14 cellular contexts compared by ENCODE assay signal in genomic region chr16:1527836-1528811, GRCh38. TPM values are rescaled to one million over a fixed set of nuclear protein-coding genes. Genes with fewer than 3 reads are reported as not detected.
A peak's percentile ranks its signal among the peaks of the same experiment; 100 is the strongest.
DNase-seq lines count a peak whose midpoint lies in the region; ATAC-seq, FAIRE-seq and TF ChIP-seq lines count a peak whose summit lies in the region.
"Had no signal": no experiment of that assay in that cellular context is flagged by ENCODE, and none has a peak within 500 bp of the region (broad histone marks: within the 10 kb centered on the region; RNA-seq: fewer than 3 reads in every experiment).

No MANE protein-coding gene starts in this region.

- H3K4me2 ChIP-seq in BLaER1 (peak overlapping the region; percentile 92), endothelial cell of umbilical vein (ENCODE audit: insufficient read depth, low read length) (no peak overlapping the region)

- ATAC-seq in naive thymus-derived CD4-positive, alpha-beta T cell: no peak
- no peak for ATAC-seq in esophagus mucosa

- DNase-seq in HUDEP-2 (lab: John Stamatoyannopoulos, UW; ENCODE audit: unreplicated experiment in 76 of 76) (peak in 70 of 76 experiments; percentile 19 to 84 (median 58)), endothelial cell of umbilical vein (ENCODE audit: low read depth, low spot score) (peak; percentile 49), NCI-H2227 (lab: John Stamatoyannopoulos, UW; ENCODE audit: unreplicated experiment) (no peak), progenitor cell of endocrine pancreas (ENCODE audit: low spot score, unreplicated experiment) (no peak)
- no peak for DNase-seq in naive thymus-derived CD4-positive, alpha-beta T cell
- DNase-seq in activated CD8-positive, alpha-beta memory T cell treated with anti-CD3 and anti-CD28 coated beads, Interleukin-2, amount 50 U/mL, for 48 hours: no peak
- DNase-seq: kidney, NCI-H524 treated with DMSO at 0.1 percent for 48 hours had no signal

- H3K27me3 Mint-ChIP-seq in naive thymus-derived CD4-positive, alpha-beta T cell: no peaks in the 10 kb centered on the region
- no peaks in the 10 kb centered on the region for H3K27me3 Mint-ChIP-seq in progenitor cell of endocrine pancreas

- peaks cover 0 to 5% (median 0%) of the 10 kb centered on the region in 5 donors for H3K36me3 Mint-ChIP-seq in naive thymus-derived CD4-positive, alpha-beta T cell
- no peaks in the 10 kb centered on the region for H3K36me3 Mint-ChIP-seq in progenitor cell of endocrine pancreas (ENCODE audit: insufficient read depth)

- dilution Hi-C loops in endothelial cell of umbilical vein (cut with MboI; ENCODE audit: extremely low pct_ligation_motif_present, low sequenced_read_pairs): no loop called here

- FAIRE-seq in endothelial cell of umbilical vein (lab: Jason Lieb, UNC): peak; percentile 4
- FAIRE-seq: colon, frontal cortex, kidney had no signal

- H3K27me3 ChIP-seq in BLaER1: peaks cover 32% of the 10 kb centered on the region
- no peaks in the 10 kb centered on the region for H3K27me3 ChIP-seq in endothelial cell of umbilical vein (ENCODE audit: control insufficient read depth in 2 of 2, insufficient read depth in 2 of 2, low read length in 2 of 2)
- no peaks in the 10 kb centered on the region for H3K27me3 ChIP-seq in naive thymus-derived CD4-positive, alpha-beta T cell (ENCODE audit: control insufficient read depth in 2 of 2, insufficient read depth in 2 of 2, low read length in 2 of 2)

- H3K4me1 Mint-ChIP-seq in naive thymus-derived CD4-positive, alpha-beta T cell: peaks cover 17 to 57% (median 33%) of the 10 kb centered on the region in 7 donors
- no peaks in the 10 kb centered on the region for H3K4me1 Mint-ChIP-seq in progenitor cell of endocrine pancreas (ENCODE audit: low read depth)

- TF ChIP-seq CTCF in endothelial cell of umbilical vein (IDR thresholded peaks at IDR 0.05; ENCODE audit: extremely low read depth in 1 of 2, insufficient read depth in 1 of 2, low read depth in 1 of 2, low read length in 2 of 2) (no peak), progenitor cell of endocrine pancreas (IDR thresholded peaks at IDR 0.05; ENCODE audit: unreplicated experiment) (no peak)

- H4K20me1 ChIP-seq in BLaER1: peaks cover 46% of the 10 kb centered on the region
- H4K20me1 ChIP-seq in endothelial cell of umbilical vein (replicated peaks; ENCODE audit: control insufficient read depth, extremely low read depth, insufficient read depth, low read length): no peaks in the 10 kb centered on the region

- intact Hi-C loops in endothelial cell of umbilical vein (cut with micrococcal nuclease): no loop called here
- intact Hi-C loops in naive thymus-derived CD4-positive, alpha-beta T cell (cut with micrococcal nuclease): loop anchor here in 1 of 2 donors (2.0 to 10.0 kb wide), 2 partner anchors 177 to 397 kb away; no protein-coding TSS in a partner anchor

- H3K4me3 Mint-ChIP-seq in naive thymus-derived CD4-positive, alpha-beta T cell: peak overlapping the region; percentile 54 to 85 (median 79)
- H3K4me3 Mint-ChIP-seq in progenitor cell of endocrine pancreas (ENCODE audit: low read depth): no peak overlapping the region

- no peak overlapping the region for H2AFZ ChIP-seq in endothelial cell of umbilical vein (ENCODE audit: low read depth, low read length)

- peaks cover 59% of the 10 kb centered on the region for H3K4me1 ChIP-seq in BLaER1
- H3K4me1 ChIP-seq in endothelial cell of umbilical vein (ENCODE audit: control insufficient read depth, extremely low read depth, insufficient read depth, low read length): peaks cover 24% of the 10 kb centered on the region
- H3K4me1 ChIP-seq in naive thymus-derived CD4-positive, alpha-beta T cell (ENCODE audit: control insufficient read depth in 2 of 2, insufficient read depth in 2 of 2, low read length in 2 of 2): peaks cover 14 to 44% of the 10 kb centered on the region in 2 donors

- H3K27ac Mint-ChIP-seq in naive thymus-derived CD4-positive, alpha-beta T cell: peak overlapping the region; percentile 38 to 92 (median 87)
- no peak overlapping the region for H3K27ac Mint-ChIP-seq in progenitor cell of endocrine pancreas

- H3K9me3 Mint-ChIP-seq in naive thymus-derived CD4-positive, alpha-beta T cell: no peaks in the 10 kb centered on the region
- no peaks in the 10 kb centered on the region for H3K9me3 Mint-ChIP-seq in progenitor cell of endocrine pancreas (ENCODE audit: low read depth)

- no peaks in the 10 kb centered on the region for H3K79me2 ChIP-seq in endothelial cell of umbilical vein (ENCODE audit: control insufficient read depth, insufficient read depth, low read length)

- no peak overlapping the region for H3K4me3 ChIP-seq in BLaER1
- H3K4me3 ChIP-seq in endothelial cell of umbilical vein (replicated peaks in 1 of 3; ENCODE audit: insufficient read depth in 1 of 3, low read depth in 1 of 3, low read length in 3 of 3): no peak overlapping the region
- H3K4me3 ChIP-seq in naive thymus-derived CD4-positive, alpha-beta T cell (ENCODE audit: low read length): no peak overlapping the region

- no peaks in the 10 kb centered on the region for H3K9me1 ChIP-seq in endothelial cell of umbilical vein (replicated peaks; ENCODE audit: control insufficient read depth, extremely low read depth, insufficient read depth, low read length)

- no peak overlapping the region for H3K9ac ChIP-seq in BLaER1
- no peak overlapping the region for H3K9ac ChIP-seq in endothelial cell of umbilical vein (replicated peaks; ENCODE audit: extremely low read depth, insufficient read depth, low read length)

- H3K36me3 ChIP-seq in BLaER1: no peaks in the 10 kb centered on the region; the same call in 1 of the 2 replicates
- no peaks in the 10 kb centered on the region for H3K36me3 ChIP-seq in endothelial cell of umbilical vein (ENCODE audit: control insufficient read depth in 2 of 2, extremely low read depth in 1 of 2, insufficient read depth in 2 of 2, low read length in 2 of 2)
- peaks cover 0 to 4% (median 0%) of the 10 kb centered on the region in 3 experiments for H3K36me3 ChIP-seq in naive thymus-derived CD4-positive, alpha-beta T cell (ENCODE audit: control insufficient read depth in 2 of 3, insufficient read depth in 3 of 3, low read length in 3 of 3)

- H3K27ac ChIP-seq in BLaER1 (no peak overlapping the region), endothelial cell of umbilical vein (ENCODE audit: insufficient read depth, low read depth, low read length) (no peak overlapping the region)
- peak overlapping the region; percentile 71 for H3K27ac ChIP-seq in naive thymus-derived CD4-positive, alpha-beta T cell (ENCODE audit: low read depth, low read length)
- H3K27ac ChIP-seq: C4-2B had no signal

- no peak for TF ChIP-seq POLR2A in endothelial cell of umbilical vein (IDR thresholded peaks at IDR 0.05; ENCODE audit: low read depth, low read length)

- H3K9me3 ChIP-seq in BLaER1 (no peaks in the 10 kb centered on the region), endothelial cell of umbilical vein (replicated peaks; ENCODE audit: control insufficient read depth, insufficient read depth, low read length) (no peaks in the 10 kb centered on the region)
- no peaks in the 10 kb centered on the region for H3K9me3 ChIP-seq in naive thymus-derived CD4-positive, alpha-beta T cell (ENCODE audit: control insufficient read depth in 2 of 3, low read length in 3 of 3)

- CTCF ChIA-PET in endothelial cell of umbilical vein (lab: Charles Lee): interaction anchor here (0.7 kb wide), 1 partner anchor 34 kb away, joined by 3 read pairs; no protein-coding TSS in a partner anchor
- CTCF ChIA-PET in naive thymus-derived CD4-positive, alpha-beta T cell (lab: Charles Lee): no interaction called here

- no TSS peak for BruUV-seq in endothelial cell of umbilical vein (replicated peaks; lab: Mats Ljungman, UMichigan)

- POLR2A ChIA-PET in endothelial cell of umbilical vein (lab: Charles Lee): no interaction called here
- POLR2A ChIA-PET in naive thymus-derived CD4-positive, alpha-beta T cell (lab: Charles Lee): interaction anchor here (0.6 to 3.0 kb wide), 6 partner anchors 8 to 229 kb away, joined by 3 to 15 read pairs (median 3); partner anchors contain the start of gene UQCC4

RNA-seq across cellular contexts. Expression of gene TMEM204, which starts 5.3 kb away (rescaled TPM):
- total RNA-seq in endothelial cell of umbilical vein (32.5 and 37.5 TPM in 2 replicates), esophagus mucosa (2.8 TPM), progenitor cell of endocrine pancreas (not detected in 2 replicates)
- polyA plus RNA-seq in endothelial cell of umbilical vein: 50.7 and 68.8 TPM in 2 replicates
- 27.0 and 28.3 TPM in 2 replicates for polyA plus RNA-seq in endothelial cell of umbilical vein (2011; cell fraction: cytosol; rRNA removed)
- 12.0 and 13.7 TPM in 2 replicates for polyA plus RNA-seq in endothelial cell of umbilical vein (2011; cell fraction: nucleus; rRNA removed)
- 11.0 and 16.4 TPM in 2 replicates for polyA plus RNA-seq in endothelial cell of umbilical vein (2012)
- 20.9 and 24.0 TPM in 2 replicates for polyA minus RNA-seq in endothelial cell of umbilical vein
- polyA minus RNA-seq in endothelial cell of umbilical vein (2011; cell fraction: cytosol; rRNA and poly(A)+ RNA removed): not detected
- polyA minus RNA-seq in endothelial cell of umbilical vein (2011; cell fraction: nucleus; rRNA and poly(A)+ RNA removed): 5.5 and 9.4 TPM in 2 replicates
- 100 to 1,000 TPM in 2 of 5 experiments, 10 to 100 TPM in 3; 26.3 to 162 (median 47.5) TPM for total RNA-seq in naive thymus-derived CD4-positive, alpha-beta T cell
- 100 to 1,000 TPM; 152 to 186 TPM for polyA plus RNA-seq in naive thymus-derived CD4-positive, alpha-beta T cell
- polyA plus RNA-seq: neural cell had no signal

RNA-seq across cellular contexts. Expression of gene TELO2, which starts 35.0 kb away (rescaled TPM):
- total RNA-seq in endothelial cell of umbilical vein (60.5 and 61.6 TPM in 2 replicates), esophagus mucosa (21.3 TPM), progenitor cell of endocrine pancreas (73.4 and 77.2 TPM in 2 replicates)
- polyA plus RNA-seq in endothelial cell of umbilical vein: 30.7 and 32.8 TPM in 2 replicates
- polyA plus RNA-seq in endothelial cell of umbilical vein (2011; cell fraction: cytosol; rRNA removed): 14.5 and 21.1 TPM in 2 replicates
- polyA plus RNA-seq in endothelial cell of umbilical vein (2011; cell fraction: nucleus; rRNA removed): 124 and 125 TPM in 2 replicates
- polyA plus RNA-seq in endothelial cell of umbilical vein (2012): 25.5 and 32.2 TPM in 2 replicates
- polyA minus RNA-seq in endothelial cell of umbilical vein: 9.7 and 17.8 TPM in 2 replicates
- 16.3 TPM for polyA minus RNA-seq in endothelial cell of umbilical vein (2011; cell fraction: cytosol; rRNA and poly(A)+ RNA removed)
- 21.6 and 26.8 TPM in 2 replicates for polyA minus RNA-seq in endothelial cell of umbilical vein (2011; cell fraction: nucleus; rRNA and poly(A)+ RNA removed)
- 10 to 100 TPM; 46.9 to 58.9 (median 50.3) TPM for total RNA-seq in naive thymus-derived CD4-positive, alpha-beta T cell
- polyA plus RNA-seq in naive thymus-derived CD4-positive, alpha-beta T cell: 10 to 100 TPM; 10.5 to 18.7 TPM

RNA-seq across cellular contexts. Expression of gene PTX4, which starts 39.4 kb away (rescaled TPM):
- total RNA-seq in endothelial cell of umbilical vein (0.31 TPM in 1 of 2 replicates, not detected in the other), esophagus mucosa (not detected), progenitor cell of endocrine pancreas (not detected in 2 replicates)
- not detected in 2 replicates for polyA plus RNA-seq in endothelial cell of umbilical vein
- not detected in 2 replicates for polyA plus RNA-seq in endothelial cell of umbilical vein (2011; cell fraction: cytosol; rRNA removed)
- polyA plus RNA-seq in endothelial cell of umbilical vein (2011; cell fraction: nucleus; rRNA removed): not detected in 2 replicates
- not detected in 2 replicates for polyA plus RNA-seq in endothelial cell of umbilical vein (2012)
- not detected in 2 replicates for polyA minus RNA-seq in endothelial cell of umbilical vein
- not detected for polyA minus RNA-seq in endothelial cell of umbilical vein (2011; cell fraction: cytosol; rRNA and poly(A)+ RNA removed)
- polyA minus RNA-seq in endothelial cell of umbilical vein (2011; cell fraction: nucleus; rRNA and poly(A)+ RNA removed): not detected in 2 replicates
- total RNA-seq in naive thymus-derived CD4-positive, alpha-beta T cell: under 1 TPM in 2 of 5 experiments, not detected in 3; 0.24 to 0.64 TPM
- not detected for polyA plus RNA-seq in naive thymus-derived CD4-positive, alpha-beta T cell
- total RNA-seq: frontal cortex, kidney had no signal
- polyA plus RNA-seq: neural cell had no signal

RNA-seq across cellular contexts. Expression of gene CLCN7, which starts 53.3 kb away (rescaled TPM):
- total RNA-seq in endothelial cell of umbilical vein (89.8 and 94.9 TPM in 2 replicates), esophagus mucosa (18.6 TPM), progenitor cell of endocrine pancreas (85.3 and 89.4 TPM in 2 replicates)
- 59.8 and 76.1 TPM in 2 replicates for polyA plus RNA-seq in endothelial cell of umbilical vein
- polyA plus RNA-seq in endothelial cell of umbilical vein (2011; cell fraction: cytosol; rRNA removed): 32.8 and 46.6 TPM in 2 replicates
- 214 and 337 TPM in 2 replicates for polyA plus RNA-seq in endothelial cell of umbilical vein (2011; cell fraction: nucleus; rRNA removed)
- polyA plus RNA-seq in endothelial cell of umbilical vein (2012): 71.9 and 88.4 TPM in 2 replicates
- 52.1 and 73.9 TPM in 2 replicates for polyA minus RNA-seq in endothelial cell of umbilical vein
- 26.7 TPM for polyA minus RNA-seq in endothelial cell of umbilical vein (2011; cell fraction: cytosol; rRNA and poly(A)+ RNA removed)
- 52.9 and 94.4 TPM in 2 replicates for polyA minus RNA-seq in endothelial cell of umbilical vein (2011; cell fraction: nucleus; rRNA and poly(A)+ RNA removed)
- total RNA-seq in naive thymus-derived CD4-positive, alpha-beta T cell: 100 to 1,000 TPM in 4 of 5 experiments, 10 to 100 TPM in 1; 74.8 to 140 (median 115) TPM
- 10 to 100 TPM; 17.0 to 35.1 TPM for polyA plus RNA-seq in naive thymus-derived CD4-positive, alpha-beta T cell

Comparison
In these comparisons a context has a peak if more than half of its experiments do, and no peak if none do; other contexts are left out.
1. DNase-seq: peak in HUDEP-2 (70 of 76) and endothelial cell of umbilical vein (single experiment); none in naive thymus-derived CD4-positive, alpha-beta T cell (0 of 9), activated CD8-positive, alpha-beta memory T cell treated with anti-CD3 and anti-CD28 coated beads, Interleukin-2, amount 50 U/mL, for 48 hours (single experiment), NCI-H2227 (single experiment) and progenitor cell of endocrine pancreas (single experiment).